Comparison of ENCODE assay signal across 1 cellular context in genomic region chr2:27370026-27370815, GRCh38.
TF ChIP-seq lines count a peak whose summit lies in the region.

Gene EIF2B4, minus strand, starts transcription at chr2:27370338. Its CDS starts 24 bp downstream, at chr2:27370314.
Gene SNX17, plus strand, starts transcription at chr2:27370616. Its CDS starts 128 bp downstream, at chr2:27370744.

TF ChIP-seq in HepG2, 621 proteins besides CTCF, POLR2A, EP300 and RAD21 (continued from another document and continues in another):
- TF ChIP-seq ZNF280B (CRISPR knock-in tag; IDR thresholded peaks at IDR 0.05; ENCODE audit: borderline replicate concordance) = peak; percentile 81; the same call in 1 of the 2 replicates
- peak; percentile 89 for TF ChIP-seq ZNF792 (CRISPR knock-in tag; IDR thresholded peaks at IDR 0.05)
- peak; percentile 71 for TF ChIP-seq PRDM15 (CRISPR knock-in tag; IDR thresholded peaks at IDR 0.05)
- TF ChIP-seq RBAK (CRISPR knock-in tag; IDR thresholded peaks at IDR 0.05) = 0 out of 2 replicates have a peak, but pooled peaks have one; percentile 49
- TF ChIP-seq SRSF4 (IDR thresholded peaks at IDR 0.05; ENCODE audit: low read depth, low read length, poor library complexity, severe bottlenecking) = no peak
- peak; percentile 5; the same call in 1 of the 2 replicates for TF ChIP-seq ZBTB34 (CRISPR knock-in tag; IDR thresholded peaks at IDR 0.05)
- TF ChIP-seq FOXO4 (CRISPR knock-in tag; conservative IDR thresholded peaks at IDR 0.05) = 0 out of 2 replicates have a peak, but pooled peaks have one; percentile 89
- TF ChIP-seq ZNF431 (CRISPR knock-in tag; IDR thresholded peaks at IDR 0.05; ENCODE audit: borderline replicate concordance, low read depth) = peak; percentile 90; the same call in 1 of the 2 replicates
- 0 out of 2 replicates have a peak, but pooled peaks have one; percentile 6 for TF ChIP-seq ATF3 (CRISPR knock-in tag; IDR thresholded peaks at IDR 0.05)
- no peak for TF ChIP-seq ZBTB37 (CRISPR knock-in tag; IDR thresholded peaks at IDR 0.05)
- TF ChIP-seq ZNF577 (CRISPR knock-in tag; IDR thresholded peaks at IDR 0.05; ENCODE audit: borderline replicate concordance, low read depth) = peak; percentile 72; the same call in 1 of the 2 replicates
- peak; percentile 79; the same call in 1 of the 2 replicates for TF ChIP-seq ZNF446 (CRISPR knock-in tag; IDR thresholded peaks at IDR 0.05)
- TF ChIP-seq HDAC2 (CRISPR knock-in tag; IDR thresholded peaks at IDR 0.05) = peak; percentile 84
- TF ChIP-seq NFKBIZ (CRISPR knock-in tag; IDR thresholded peaks at IDR 0.05) = no peak; the same call in 1 of the 2 replicates
- TF ChIP-seq ZNF777 (CRISPR knock-in tag; IDR thresholded peaks at IDR 0.05) = peak; percentile 88
- TF ChIP-seq ZNF557 (CRISPR knock-in tag; IDR thresholded peaks at IDR 0.05) = peak; percentile 81
- TF ChIP-seq SAFB2 (CRISPR knock-in tag; IDR thresholded peaks at IDR 0.05; ENCODE audit: borderline replicate concordance, low read depth) = peak; percentile 53
- peak; percentile 84 for TF ChIP-seq SIN3A (IDR thresholded peaks at IDR 0.05; ENCODE audit: borderline replicate concordance, low read depth, low read length)
- peak; percentile 52; the same call in 1 of the 2 replicates for TF ChIP-seq ZNF20 (CRISPR knock-in tag; IDR thresholded peaks at IDR 0.05)
- TF ChIP-seq NR2F1 (CRISPR knock-in tag; IDR thresholded peaks at IDR 0.05) = peak; percentile 40 to 93
- TF ChIP-seq TFDP1 (CRISPR knock-in tag; IDR thresholded peaks at IDR 0.05; ENCODE audit: borderline replicate concordance) = peak; percentile 69; the same call in 1 of the 2 replicates
- TF ChIP-seq ZNF33A (CRISPR knock-in tag; IDR thresholded peaks at IDR 0.05; ENCODE audit: borderline replicate concordance) = 0 out of 2 replicates have a peak, but pooled peaks have one; percentile 14
- TF ChIP-seq ZUFSP (CRISPR knock-in tag; IDR thresholded peaks at IDR 0.05; ENCODE audit: borderline replicate concordance) = no peak
- 0 out of 2 replicates have a peak, but pooled peaks have one; percentile 51 for TF ChIP-seq ZNF484 (CRISPR knock-in tag; IDR thresholded peaks at IDR 0.05; ENCODE audit: borderline replicate concordance, low read depth)
- TF ChIP-seq AKNA (CRISPR knock-in tag; IDR thresholded peaks at IDR 0.05; ENCODE audit: borderline replicate concordance) = peak; percentile 74; the same call in 1 of the 2 replicates
- TF ChIP-seq KLF15 (CRISPR knock-in tag; IDR thresholded peaks at IDR 0.05; ENCODE audit: borderline replicate concordance) = peak; percentile 35; the same call in 1 of the 2 replicates
- TF ChIP-seq SKI (IDR thresholded peaks at IDR 0.05; ENCODE audit: partially characterized antibody) = peak; percentile 80
- TF ChIP-seq ZMAT5 (CRISPR knock-in tag; IDR thresholded peaks at IDR 0.05; ENCODE audit: borderline replicate concordance, low read depth) = no peak
- 0 out of 2 replicates have a peak, but pooled peaks have one; percentile 76 for TF ChIP-seq ZNF674 (CRISPR knock-in tag; IDR thresholded peaks at IDR 0.05; ENCODE audit: low read depth)
- TF ChIP-seq ZSCAN20 (CRISPR knock-in tag; IDR thresholded peaks at IDR 0.05; ENCODE audit: borderline replicate concordance) = peak; percentile 95; the same call in 1 of the 2 replicates
- peak; percentile 64 for TF ChIP-seq FOXO1 (CRISPR knock-in tag; IDR thresholded peaks at IDR 0.05)
- TF ChIP-seq THAP11 (CRISPR knock-in tag; IDR thresholded peaks at IDR 0.05) = peak; percentile 99
- peak; percentile 38; the same call in 1 of the 2 replicates for TF ChIP-seq KLF13 (CRISPR knock-in tag; IDR thresholded peaks at IDR 0.05)
- TF ChIP-seq ZNF441 (CRISPR knock-in tag; IDR thresholded peaks at IDR 0.05; ENCODE audit: borderline replicate concordance) = peak; percentile 75
- TF ChIP-seq AHR (CRISPR knock-in tag; IDR thresholded peaks at IDR 0.05) = no peak; the same call in 1 of the 2 replicates
- TF ChIP-seq ARNT (IDR thresholded peaks at IDR 0.05) = no peak
- peak; percentile 93 for TF ChIP-seq ZNF335 (CRISPR knock-in tag; IDR thresholded peaks at IDR 0.05)
- TF ChIP-seq ZNF143 (CRISPR knock-in tag; IDR thresholded peaks at IDR 0.05) = peak; percentile 100
- peak; percentile 93 for TF ChIP-seq KMT2A (CRISPR knock-in tag; IDR thresholded peaks at IDR 0.05)
- 0 out of 2 replicates have a peak, but pooled peaks have one; percentile 11 for TF ChIP-seq ZNF552 (CRISPR knock-in tag; IDR thresholded peaks at IDR 0.05; ENCODE audit: borderline replicate concordance)
- TF ChIP-seq ZC3H13 (CRISPR knock-in tag; IDR thresholded peaks at IDR 0.05) = peak; percentile 97
